ENCODE assay signal across 8 cellular contexts in genomic region chr12:24109381-24110039, GRCh38.
A peak's percentile ranks its signal among the peaks of the same experiment; 100 is the strongest.
DNase-seq lines count a peak whose midpoint lies in the region; ATAC-seq, FAIRE-seq and TF ChIP-seq lines count a peak whose summit lies in the region.

No MANE protein-coding gene starts in this region.

- H3K4me1 ChIP-seq in gastrocnemius medialis: no peaks in the 10 kb centered on the region

- intact Hi-C loops in gastrocnemius medialis (cut with DNase I; ENCODE audit: low total_unique reads): no loop called here

- no peak for TF ChIP-seq POLR2A in gastrocnemius medialis (IDR thresholded peaks at IDR 0.05)

- in situ Hi-C loops in gastrocnemius medialis (cut with MboI; ENCODE audit: low sequenced_read_pairs in 4 of 4): no loop called here

- no peaks in the 10 kb centered on the region for H3K9me3 ChIP-seq in gastrocnemius medialis

- peak; percentile 25; the same call in 1 of the 2 replicates for TF ChIP-seq CTCF in GM12874 (IDR thresholded peaks at IDR 0.05; ENCODE audit: insufficient read depth, low read depth, low read length)
- peak in 2 of 5 experiments; percentile 11 to 28 for TF ChIP-seq CTCF in gastrocnemius medialis (IDR thresholded peaks at IDR 0.05 in 4 of 5, conservative IDR thresholded peaks at IDR 0.05 in 1 of 5)

- peak; percentile 98 for ATAC-seq in GM21526 (IDR thresholded peaks at IDR 0.05; ENCODE audit: low FRiP score, unreplicated experiment)
- peak; percentile 46; the same call in 1 of the 3 replicates for ATAC-seq in SK-N-SH treated with all-trans-retinoic acid at 6 μM for 48 hours
- no peak for ATAC-seq in gastrocnemius medialis

- peak; percentile 11 for DNase-seq in HPDE6-E6E7 (ENCODE audit: extremely low spot score)
- no peak for DNase-seq in stimulated activated naive CD4-positive, alpha-beta T cell treated with Interleukin-2 at 50 U/mL for 16 hours (lab: John Stamatoyannopoulos, UW)
- no peak for DNase-seq in gastrocnemius medialis
- no peak for DNase-seq in activated T-cell treated with anti-CD3 and anti-CD28 coated beads for 4 hours

- no peaks in the 10 kb centered on the region for H3K36me3 ChIP-seq in gastrocnemius medialis

- H3K27me3 ChIP-seq in gastrocnemius medialis: no peaks in the 10 kb centered on the region

- no peak overlapping the region for H3K27ac ChIP-seq in gastrocnemius medialis

- peak; percentile 65 for FAIRE-seq in islet of Langerhans (lab: Jason Lieb, UNC)

- no peak overlapping the region for H3K4me3 ChIP-seq in gastrocnemius medialis

TF ChIP-seq in SK-N-SH treated with all-trans-retinoic acid at 6 μM for 48 hours, 23 proteins besides CTCF, POLR2A, EP300 and RAD21:
- TF ChIP-seq ZC3H10 (CRISPR knock-in tag; IDR thresholded peaks at IDR 0.05) (no peak), TOX (CRISPR knock-in tag; IDR thresholded peaks at IDR 0.05; ENCODE audit: borderline replicate concordance) (no peak)

Comparison
In these comparisons a context has a peak if more than half of its experiments do, and no peak if none do; other contexts are left out.
1. ATAC-seq: peak in GM21526 (single experiment) and SK-N-SH treated with all-trans-retinoic acid at 6 μM for 48 hours (single experiment); none in gastrocnemius medialis (0 of 2).